In the genomic region with DNA sequence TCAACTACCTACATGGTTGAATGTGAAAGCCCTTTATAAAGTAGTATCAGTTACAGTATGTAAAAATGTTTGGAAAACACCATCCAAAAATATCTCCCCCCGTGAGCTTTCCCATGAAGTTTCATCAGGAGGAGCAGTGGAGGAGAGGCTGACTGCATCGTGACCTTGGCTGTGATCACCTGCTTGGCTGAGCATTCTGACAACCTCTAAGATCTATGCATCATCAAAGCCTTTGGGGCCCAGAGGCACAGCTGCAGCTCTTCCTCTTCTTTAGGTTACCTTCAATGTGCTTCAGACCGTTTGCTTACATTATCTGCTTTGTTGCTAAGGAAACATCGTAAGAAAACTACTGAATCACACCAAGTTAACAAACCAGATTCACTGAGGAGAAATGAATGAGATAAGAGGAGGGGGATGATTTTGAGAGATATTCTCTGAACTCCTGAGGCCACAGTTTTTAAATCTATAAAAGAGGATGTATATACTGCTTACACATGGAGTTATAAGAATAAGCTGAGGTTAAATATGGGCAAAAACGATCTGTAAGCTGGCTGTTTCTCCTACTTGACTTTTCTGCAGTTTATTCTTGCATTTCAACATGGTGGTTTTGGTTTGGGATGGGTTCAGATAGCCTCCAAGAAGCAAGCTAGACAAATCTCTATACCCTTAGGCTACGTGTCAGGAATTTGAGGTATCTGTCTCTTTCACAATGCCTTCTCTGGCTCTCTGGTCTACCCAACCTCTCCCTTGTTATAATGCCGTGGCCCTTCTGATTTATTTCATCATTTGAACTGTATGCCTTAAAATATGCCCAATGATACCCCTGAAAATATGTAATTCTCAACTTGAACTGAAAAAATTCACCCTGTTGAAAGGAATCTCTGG, we compare ENCODE assay signal across 1 cellular context.
TF ChIP-seq lines count a peak whose summit lies in the region.

No MANE protein-coding gene starts in this region.

TF ChIP-seq in GM12878, 131 proteins besides CTCF, POLR2A, EP300 and RAD21 (continues in another document):
- no peak for TF ChIP-seq KLF5 (IDR thresholded peaks at IDR 0.05; ENCODE audit: partially characterized antibody)
- no peak for TF ChIP-seq MYC (IDR thresholded peaks at IDR 0.05; ENCODE audit: insufficient read depth, insufficient read length, insufficient replicate concordance, low read length, severe bottlenecking)
- TF ChIP-seq, protein P1, sequence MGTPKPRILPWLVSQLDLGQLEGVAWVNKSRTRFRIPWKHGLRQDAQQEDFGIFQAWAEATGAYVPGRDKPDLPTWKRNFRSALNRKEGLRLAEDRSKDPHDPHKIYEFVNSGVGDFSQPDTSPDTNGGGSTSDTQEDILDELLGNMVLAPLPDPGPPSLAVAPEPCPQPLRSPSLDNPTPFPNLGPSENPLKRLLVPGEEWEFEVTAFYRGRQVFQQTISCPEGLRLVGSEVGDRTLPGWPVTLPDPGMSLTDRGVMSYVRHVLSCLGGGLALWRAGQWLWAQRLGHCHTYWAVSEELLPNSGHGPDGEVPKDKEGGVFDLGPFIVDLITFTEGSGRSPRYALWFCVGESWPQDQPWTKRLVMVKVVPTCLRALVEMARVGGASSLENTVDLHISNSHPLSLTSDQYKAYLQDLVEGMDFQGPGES (IDR thresholded peaks at IDR 0.05): no peak
- no peak for TF ChIP-seq SREBF2 (IDR thresholded peaks at IDR 0.05; ENCODE audit: low read length)
- 0 out of 2 replicates have a peak, but pooled peaks have one; percentile 62 for TF ChIP-seq TCF7 (IDR thresholded peaks at IDR 0.05; ENCODE audit: borderline replicate concordance)
- TF ChIP-seq CHD2 (IDR thresholded peaks at IDR 0.05; ENCODE audit: borderline replicate concordance, low read depth, low read length): 0 out of 2 replicates have a peak, but pooled peaks have one; percentile 1
- peak; percentile 84 for TF ChIP-seq POLR2AphosphoS5 (IDR thresholded peaks at IDR 0.05; ENCODE audit: low read length)
- TF ChIP-seq CREM (IDR thresholded peaks at IDR 0.05; ENCODE audit: low read depth): peak; percentile 69
- TF ChIP-seq SPI1 (IDR thresholded peaks at IDR 0.05; ENCODE audit: borderline replicate concordance, insufficient read depth, low read depth, low read length): peak; percentile 80
- no peak for TF ChIP-seq ZNF274 (IDR thresholded peaks at IDR 0.05; ENCODE audit: insufficient read depth, insufficient read length)
- peak; percentile 83; the same call in 1 of the 2 replicates for TF ChIP-seq ESRRA (IDR thresholded peaks at IDR 0.05; ENCODE audit: low read length)
- TF ChIP-seq NR2F1 (conservative IDR thresholded peaks at IDR 0.05): 0 out of 2 replicates have a peak, but pooled peaks have one; percentile 27
- peak; percentile 71; the same call in 1 of the 2 replicates for TF ChIP-seq IKZF1 (conservative IDR thresholded peaks at IDR 0.05)
- TF ChIP-seq MYB (IDR thresholded peaks at IDR 0.05; ENCODE audit: borderline replicate concordance, low read depth, low read length): 0 out of 2 replicates have a peak, but pooled peaks have one; percentile 15
- TF ChIP-seq E4F1 (IDR thresholded peaks at IDR 0.05; ENCODE audit: borderline replicate concordance, partially characterized antibody): no peak
- no peak for TF ChIP-seq ASH2L (IDR thresholded peaks at IDR 0.05; ENCODE audit: borderline replicate concordance, low read depth)
- TF ChIP-seq, protein P2, sequence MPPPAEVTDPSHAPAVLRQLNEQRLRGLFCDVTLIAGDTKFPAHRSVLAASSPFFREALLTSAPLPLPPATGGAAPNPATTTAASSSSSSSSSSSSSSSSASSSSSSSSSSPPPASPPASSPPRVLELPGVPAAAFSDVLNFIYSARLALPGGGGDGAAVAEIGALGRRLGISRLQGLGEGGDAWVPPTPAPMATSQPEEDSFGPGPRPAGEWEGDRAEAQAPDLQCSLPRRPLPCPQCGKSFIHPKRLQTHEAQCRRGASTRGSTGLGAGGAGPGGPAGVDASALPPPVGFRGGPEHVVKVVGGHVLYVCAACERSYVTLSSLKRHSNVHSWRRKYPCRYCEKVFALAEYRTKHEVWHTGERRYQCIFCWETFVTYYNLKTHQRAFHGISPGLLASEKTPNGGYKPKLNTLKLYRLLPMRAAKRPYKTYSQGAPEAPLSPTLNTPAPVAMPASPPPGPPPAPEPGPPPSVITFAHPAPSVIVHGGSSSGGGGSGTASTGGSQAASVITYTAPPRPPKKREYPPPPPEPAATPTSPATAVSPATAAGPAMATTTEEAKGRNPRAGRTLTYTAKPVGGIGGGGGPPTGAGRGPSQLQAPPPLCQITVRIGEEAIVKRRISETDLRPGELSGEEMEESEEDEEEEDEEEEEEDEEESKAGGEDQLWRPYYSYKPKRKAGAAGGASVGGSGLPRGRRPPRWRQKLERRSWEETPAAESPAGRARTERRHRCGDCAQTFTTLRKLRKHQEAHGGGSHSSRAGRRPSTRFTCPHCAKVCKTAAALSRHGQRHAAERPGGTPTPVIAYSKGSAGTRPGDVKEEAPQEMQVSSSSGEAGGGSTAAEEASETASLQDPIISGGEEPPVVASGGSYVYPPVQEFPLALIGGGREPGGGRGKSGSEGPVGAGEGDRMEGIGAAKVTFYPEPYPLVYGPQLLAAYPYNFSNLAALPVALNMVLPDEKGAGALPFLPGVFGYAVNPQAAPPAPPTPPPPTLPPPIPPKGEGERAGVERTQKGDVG (CRISPR knock-in tag; IDR thresholded peaks at IDR 0.05): peak; percentile 57; the same call in 1 of the 2 replicates
- TF ChIP-seq POLR2AphosphoS2 (IDR thresholded peaks at IDR 0.05; ENCODE audit: low read depth, low read length): peak; percentile 16; the same call in 1 of the 2 replicates
- TF ChIP-seq CREB1 (IDR thresholded peaks at IDR 0.05; ENCODE audit: low read depth): no peak
- peak; percentile 80; the same call in 1 of the 2 replicates for TF ChIP-seq BMI1 (IDR thresholded peaks at IDR 0.05; ENCODE audit: borderline replicate concordance)
- no peak for TF ChIP-seq GABPA (IDR thresholded peaks at IDR 0.05; ENCODE audit: low read depth)
- TF ChIP-seq ZNF687 (IDR thresholded peaks at IDR 0.05): peak; percentile 94
- TF ChIP-seq ZSCAN29 (IDR thresholded peaks at IDR 0.05): no peak
- peak; percentile 85 for TF ChIP-seq TCF3 (IDR thresholded peaks at IDR 0.05; ENCODE audit: borderline replicate concordance, insufficient read depth, low read depth, low read length)
- 0 out of 2 replicates have a peak, but pooled peaks have one; percentile 29 for TF ChIP-seq NBN (IDR thresholded peaks at IDR 0.05)
- TF ChIP-seq, protein P3, sequence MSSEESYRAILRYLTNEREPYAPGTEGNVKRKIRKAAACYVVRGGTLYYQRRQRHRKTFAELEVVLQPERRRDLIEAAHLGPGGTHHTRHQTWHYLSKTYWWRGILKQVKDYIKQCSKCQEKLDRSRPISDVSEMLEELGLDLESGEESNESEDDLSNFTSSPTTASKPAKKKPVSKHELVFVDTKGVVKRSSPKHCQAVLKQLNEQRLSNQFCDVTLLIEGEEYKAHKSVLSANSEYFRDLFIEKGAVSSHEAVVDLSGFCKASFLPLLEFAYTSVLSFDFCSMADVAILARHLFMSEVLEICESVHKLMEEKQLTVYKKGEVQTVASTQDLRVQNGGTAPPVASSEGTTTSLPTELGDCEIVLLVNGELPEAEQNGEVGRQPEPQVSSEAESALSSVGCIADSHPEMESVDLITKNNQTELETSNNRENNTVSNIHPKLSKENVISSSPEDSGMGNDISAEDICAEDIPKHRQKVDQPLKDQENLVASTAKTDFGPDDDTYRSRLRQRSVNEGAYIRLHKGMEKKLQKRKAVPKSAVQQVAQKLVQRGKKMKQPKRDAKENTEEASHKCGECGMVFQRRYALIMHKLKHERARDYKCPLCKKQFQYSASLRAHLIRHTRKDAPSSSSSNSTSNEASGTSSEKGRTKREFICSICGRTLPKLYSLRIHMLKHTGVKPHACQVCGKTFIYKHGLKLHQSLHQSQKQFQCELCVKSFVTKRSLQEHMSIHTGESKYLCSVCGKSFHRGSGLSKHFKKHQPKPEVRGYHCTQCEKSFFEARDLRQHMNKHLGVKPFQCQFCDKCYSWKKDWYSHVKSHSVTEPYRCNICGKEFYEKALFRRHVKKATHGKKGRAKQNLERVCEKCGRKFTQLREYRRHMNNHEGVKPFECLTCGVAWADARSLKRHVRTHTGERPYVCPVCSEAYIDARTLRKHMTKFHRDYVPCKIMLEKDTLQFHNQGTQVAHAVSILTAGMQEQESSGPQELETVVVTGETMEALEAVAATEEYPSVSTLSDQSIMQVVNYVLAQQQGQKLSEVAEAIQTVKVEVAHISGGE (CRISPR knock-in tag; IDR thresholded peaks at IDR 0.05): 0 out of 2 replicates have a peak, but pooled peaks have one; percentile 11
- peak; percentile 9; the same call in 1 of the 2 replicates for TF ChIP-seq SMC3 (IDR thresholded peaks at IDR 0.05; ENCODE audit: borderline replicate concordance, low read length)
- peak; percentile 39 for TF ChIP-seq SP1 (IDR thresholded peaks at IDR 0.05; ENCODE audit: low read depth, low read length)
- TF ChIP-seq IKZF2 (IDR thresholded peaks at IDR 0.05): peak; percentile 68 to 77
- TF ChIP-seq KDM1A (IDR thresholded peaks at IDR 0.05; ENCODE audit: borderline replicate concordance): no peak
- TF ChIP-seq RCOR1 (conservative IDR thresholded peaks at IDR 0.05; ENCODE audit: low read depth, low read length): no peak
- TF ChIP-seq POU2F2 (IDR thresholded peaks at IDR 0.05; ENCODE audit: borderline replicate concordance, low read depth, low read length): peak; percentile 66; the same call in 2 of the 3 replicates
- TF ChIP-seq, protein P4, sequence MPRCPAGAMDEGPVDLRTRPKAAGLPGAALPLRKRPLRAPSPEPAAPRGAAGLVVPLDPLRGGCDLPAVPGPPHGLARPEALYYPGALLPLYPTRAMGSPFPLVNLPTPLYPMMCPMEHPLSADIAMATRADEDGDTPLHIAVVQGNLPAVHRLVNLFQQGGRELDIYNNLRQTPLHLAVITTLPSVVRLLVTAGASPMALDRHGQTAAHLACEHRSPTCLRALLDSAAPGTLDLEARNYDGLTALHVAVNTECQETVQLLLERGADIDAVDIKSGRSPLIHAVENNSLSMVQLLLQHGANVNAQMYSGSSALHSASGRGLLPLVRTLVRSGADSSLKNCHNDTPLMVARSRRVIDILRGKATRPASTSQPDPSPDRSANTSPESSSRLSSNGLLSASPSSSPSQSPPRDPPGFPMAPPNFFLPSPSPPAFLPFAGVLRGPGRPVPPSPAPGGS (IDR thresholded peaks at IDR 0.05; ENCODE audit: borderline replicate concordance, insufficient read depth, low read depth, low read length, poor library complexity, severe bottlenecking): no peak
- TF ChIP-seq ETV6 (conservative IDR thresholded peaks at IDR 0.05 in 1 of 2, IDR thresholded peaks at IDR 0.05 in 1 of 2; ENCODE audit: borderline replicate concordance in 1 of 2, low read depth in 1 of 2): 0 out of 4 replicates have a peak, but pooled peaks of 1 of the 2 experiments have one; percentile 33
- TF ChIP-seq YBX1 (IDR thresholded peaks at IDR 0.05): no peak
- no peak; the same call in 1 of the 2 replicates for TF ChIP-seq MTA2 (IDR thresholded peaks at IDR 0.05; ENCODE audit: low read depth)
- peak; percentile 91; the same call in 1 of the 2 replicates for TF ChIP-seq CHD1 (IDR thresholded peaks at IDR 0.05; ENCODE audit: low read depth, low read length)
- no peak for TF ChIP-seq HDGF (IDR thresholded peaks at IDR 0.05)
- peak; percentile 86 for TF ChIP-seq RELB (IDR thresholded peaks at IDR 0.05; ENCODE audit: low read depth)
- peak; percentile 73 for TF ChIP-seq MEF2B (IDR thresholded peaks at IDR 0.05; ENCODE audit: partially characterized antibody, poor library complexity, severe bottlenecking)
